ENCODE assay signal across 27 cellular contexts in the genomic region with DNA sequence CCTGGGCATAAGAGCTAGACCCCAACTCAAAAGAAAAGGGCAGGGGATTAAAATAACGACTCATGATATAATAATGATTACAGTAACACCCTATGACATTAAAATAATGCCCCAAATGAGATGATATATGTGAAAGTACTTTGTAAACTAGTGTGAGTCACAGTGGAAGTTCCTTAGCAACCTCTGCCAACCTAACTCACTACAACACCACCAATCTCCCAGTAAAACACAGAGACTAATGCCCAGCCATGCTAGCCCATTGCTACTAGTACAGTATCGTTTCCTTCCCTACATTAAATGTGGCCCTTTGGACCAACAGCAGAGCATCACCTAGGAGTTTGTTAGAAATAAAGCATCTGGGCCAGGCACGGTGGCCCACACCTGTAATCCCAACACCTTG. TPM values are rescaled to one million over a fixed set of nuclear protein-coding genes. Genes with fewer than 3 reads are reported as not detected.
"Had no signal": no experiment of that assay in that cellular context is flagged by ENCODE, and none has a peak within 500 bp of the region (broad histone marks: within the 10 kb centered on the region; RNA-seq: fewer than 3 reads in every experiment).

No MANE protein-coding gene starts in this region.

- H3K9me3 Mint-ChIP-seq: activated CD8-positive, alpha-beta T cell treated with anti-CD3 and anti-CD28 coated beads for 36 hours; activated naive CD4-positive, alpha-beta T cell treated with anti-CD3 and anti-CD28 coated beads, Interleukin-2, amount 50 U/mL, for 24 hours; activated T-helper 2 cell treated with anti-CD3 and anti-CD28 coated beads, Interferon-gamma antibody, Interleukin-2, Interleukin-4, amounts not matched to agents 10 μg/mL and 5 μg/mL and 100 μg/mL, durations not matched to agents 14 hours and 24 hours and 36 hours; naive thymus-derived CD8-positive, alpha-beta T cell; neural crest cell; stimulated activated naive B cell treated with anti-CD40 and anti-IgM and Interleukin-4, amounts not matched to agents 10 μg/mL and 1 μg/mL and 100 μg/mL, for 72 hours had no signal

- ATAC-seq: activated CD8-positive, alpha-beta T cell treated with anti-CD3 and anti-CD28 coated beads for 36 hours; body of pancreas; gastrocnemius medialis; left cardiac atrium; left ventricle myocardium superior; naive thymus-derived CD8-positive, alpha-beta T cell; pancreas; stimulated activated naive B cell treated with anti-CD40 and anti-IgM and Interleukin-4, amounts not matched to agents 10 μg/mL and 1 μg/mL and 100 μg/mL, for 72 hours; T-helper 17 cell had no signal

- H3K27ac ChIP-seq: body of pancreas, esophagus muscularis mucosa, gastrocnemius medialis, hepatocyte, pancreas, prostate gland, sigmoid colon, stomach, thyroid gland, upper lobe of left lung, vagina had no signal

- H3K4me3 Mint-ChIP-seq: activated CD8-positive, alpha-beta T cell treated with anti-CD3 and anti-CD28 coated beads for 36 hours; activated naive CD4-positive, alpha-beta T cell treated with anti-CD3 and anti-CD28 coated beads, Interleukin-2, amount 50 U/mL, for 24 hours; naive thymus-derived CD8-positive, alpha-beta T cell; neural crest cell; stimulated activated naive B cell treated with anti-CD40 and anti-IgM and Interleukin-4, amounts not matched to agents 10 μg/mL and 1 μg/mL and 100 μg/mL, for 72 hours; T-helper 17 cell had no signal

- H3K36me3 Mint-ChIP-seq: activated naive CD4-positive, alpha-beta T cell treated with anti-CD3 and anti-CD28 coated beads, Interleukin-2, amount 50 U/mL, for 24 hours; naive thymus-derived CD8-positive, alpha-beta T cell; stimulated activated naive B cell treated with anti-CD40 and anti-IgM and Interleukin-4, amounts not matched to agents 10 μg/mL and 1 μg/mL and 100 μg/mL, for 72 hours had no signal

- H3K4me3 ChIP-seq: body of pancreas, esophagus muscularis mucosa, gastrocnemius medialis, hepatocyte, pancreas, prostate gland, sigmoid colon, stomach, thyroid gland, upper lobe of left lung, vagina had no signal

- H3K27ac Mint-ChIP-seq: activated CD8-positive, alpha-beta T cell treated with anti-CD3 and anti-CD28 coated beads for 36 hours; activated naive CD4-positive, alpha-beta T cell treated with anti-CD3 and anti-CD28 coated beads, Interleukin-2, amount 50 U/mL, for 24 hours; activated T-helper 2 cell treated with anti-CD3 and anti-CD28 coated beads, Interferon-gamma antibody, Interleukin-2, Interleukin-4, amounts not matched to agents 10 μg/mL and 5 μg/mL and 100 μg/mL, durations not matched to agents 14 hours and 24 hours and 36 hours; naive thymus-derived CD8-positive, alpha-beta T cell; stimulated activated naive B cell treated with anti-CD40 and anti-IgM and Interleukin-4, amounts not matched to agents 10 μg/mL and 1 μg/mL and 100 μg/mL, for 72 hours; T-helper 17 cell had no signal

- H3K27me3 ChIP-seq: body of pancreas, esophagus muscularis mucosa, gastrocnemius medialis, hepatocyte, pancreas, sigmoid colon, stomach, thyroid gland, upper lobe of left lung, vagina had no signal

- H3K27me3 Mint-ChIP-seq: activated naive CD4-positive, alpha-beta T cell treated with anti-CD3 and anti-CD28 coated beads, Interleukin-2, amount 50 U/mL, for 24 hours had no signal

- H3K36me3 ChIP-seq: esophagus muscularis mucosa, gastrocnemius medialis, pancreas, prostate gland, sigmoid colon, stomach, thyroid gland, upper lobe of left lung, vagina had no signal

- H3K4me1 Mint-ChIP-seq: activated naive CD4-positive, alpha-beta T cell treated with anti-CD3 and anti-CD28 coated beads, Interleukin-2, amount 50 U/mL, for 24 hours; naive thymus-derived CD8-positive, alpha-beta T cell; T-helper 17 cell had no signal

- H3K4me1 ChIP-seq: pancreas, prostate gland, thyroid gland, vagina had no signal

- DNase-seq: activated CD4-positive, alpha-beta T cell treated with anti-CD3 and anti-CD28 coated beads for 1 hour; activated CD4-positive, alpha-beta T cell treated with anti-CD3 and anti-CD28 coated beads, Interleukin-2, amount 50 U/mL, for 1 hour; activated CD8-positive, alpha-beta T cell treated with anti-CD3 and anti-CD28 coated beads for 36 hours; activated T-cell treated with anti-CD3 and anti-CD28 coated beads, Interleukin-2, amount 50 U/mL, for 48 hours; body of pancreas; gastrocnemius medialis; islet precursor cell; left cardiac atrium; left ventricle myocardium superior; naive thymus-derived CD8-positive, alpha-beta T cell; nucleus accumbens; pancreas; sigmoid colon; small intestine; stimulated activated naive B cell treated with anti-CD40 and anti-IgM and Interleukin-4, amounts not matched to agents 10 μg/mL and 1 μg/mL and 100 μg/mL, for 72 hours; stomach; T-helper 17 cell; T1000; thyroid gland; upper lobe of left lung had no signal

RNA-seq across cellular contexts. Expression of a gene that starts 11.2 kb away (rescaled TPM):
- total RNA-seq: T-helper 17 cell had no signal
- polyA plus RNA-seq: naive thymus-derived CD8-positive, alpha-beta T cell had no signal
